In genomic region chr1:227922501-227923352, GRCh38 we compare ENCODE assay signal across 20 cellular contexts. TPM values are rescaled to one million over a fixed set of nuclear protein-coding genes. Genes with fewer than 3 reads are reported as not detected.
"Had no signal": no experiment of that assay in that cellular context is flagged by ENCODE, and none has a peak within 500 bp of the region (broad histone marks: within the 10 kb centered on the region; RNA-seq: fewer than 3 reads in every experiment).

No MANE protein-coding gene starts in this region.

- H3K27me3 ChIP-seq: cardiac muscle cell, foreskin keratinocyte, ovary, right lobe of liver, suprapubic skin, transverse colon, uterus had no signal

- H3K4me1 ChIP-seq: foreskin keratinocyte, psoas muscle, right lobe of liver, suprapubic skin, transverse colon, uterus had no signal

- H3K27ac ChIP-seq: cardiac muscle cell, foreskin keratinocyte, ovary, psoas muscle, right lobe of liver, suprapubic skin, transverse colon, uterus had no signal

- H3K36me3 ChIP-seq: cardiac muscle cell, ovary, right lobe of liver, transverse colon, uterus had no signal

- FAIRE-seq: keratinocyte had no signal

- H3K4me2 ChIP-seq: smooth muscle cell had no signal

- H3K9me3 ChIP-seq: mucosa of descending colon, ovary, psoas muscle, right lobe of liver, suprapubic skin, transverse colon, uterus had no signal

- ATAC-seq: activated CD4-positive, alpha-beta T cell treated with anti-CD3 and anti-CD28 coated beads for 36 hours; activated T-helper 17 cell treated with anti-CD3 and anti-CD28 coated beads, Interleukin-2, amount 50 U/mL, for 72 hours; foreskin keratinocyte; mucosa of descending colon; psoas muscle; right lobe of liver had no signal

- DNase-seq: activated CD4-positive, alpha-beta memory T cell treated with anti-CD3 and anti-CD28 coated beads for 36 hours; activated CD4-positive, alpha-beta T cell treated with anti-CD3 and anti-CD28 coated beads for 36 hours; activated naive CD4-positive, alpha-beta T cell treated with Interleukin-2 at 50 U/mL for 16 hours; activated naive CD8-positive, alpha-beta T cell treated with anti-CD3 and anti-CD28 coated beads, Interleukin-2, amount 10 ng/mL, durations not matched to agents 7 days and 5 days; amygdala; foreskin keratinocyte; naive B cell; ovary; psoas muscle; right lobe of liver; stimulated activated CD4-positive, alpha-beta T cell treated with anti-CD3 and anti-CD28 coated beads, Interleukin-4, amount 100 ng/mL, for 1 hour; stimulated activated naive CD8-positive, alpha-beta T cell treated with anti-CD3 and anti-CD28 coated beads, Interleukin-15, amount 100 ng/mL, for 72 hours; transverse colon; uterus had no signal

- H3K4me3 ChIP-seq: cardiac muscle cell, mucosa of descending colon, ovary, psoas muscle, right lobe of liver, smooth muscle cell, suprapubic skin, transverse colon, uterus had no signal

RNA-seq across cellular contexts. Expression of gene WNT9A, which starts 25.0 kb away (rescaled TPM):
- polyA plus RNA-seq: cardiac muscle cell had no signal
